Comparison of ENCODE assay signal across 13 cellular contexts in genomic region chr3:114408763-114409162, GRCh38.
DNase-seq lines count a peak whose midpoint lies in the region; ATAC-seq and TF ChIP-seq lines count a peak whose summit lies in the region.
"Had no signal": no experiment of that assay in that cellular context is flagged by ENCODE, and none has a peak within 500 bp of the region (broad histone marks: within the 10 kb centered on the region; RNA-seq: fewer than 3 reads in every experiment).

No MANE protein-coding gene starts in this region.

- H2AFZ ChIP-seq in SK-N-SH (ENCODE audit: low read depth) (no peak overlapping the region), hepatocyte (no peak overlapping the region)

- POLR2A ChIA-PET in SK-N-SH (lab: Yijun Ruan, JAX), result no interaction called here

- H3K4me2 ChIP-seq in SK-N-SH (no peak overlapping the region), hepatocyte (peak overlapping the region; percentile 14), skeletal muscle satellite cell (ENCODE audit: low read length) (peak overlapping the region; percentile 43)
- H3K4me2 ChIP-seq: A549 had no signal

- no peaks in the 10 kb centered on the region for H4K20me1 ChIP-seq in SK-N-SH (ENCODE audit: insufficient read depth)
- H4K20me1 ChIP-seq in hepatocyte (ENCODE audit: insufficient read depth, poor library complexity, severe bottlenecking), result peaks cover 3% of the 10 kb centered on the region

- ATAC-seq in GM19328 (IDR thresholded peaks at IDR 0.05; ENCODE audit: unreplicated experiment), result no peak
- ATAC-seq: A549, Panc1 had no signal

- H3K4me1 ChIP-seq in SK-N-SH (ENCODE audit: control insufficient read depth in 1 of 2, insufficient read depth in 2 of 2, low read depth in 1 of 2, low read length in 1 of 2), result peaks cover 23 to 33% of the 10 kb centered on the region in 2 experiments; a peak in 3 of 4 replicates
- H3K4me1 ChIP-seq in hepatocyte (ENCODE audit: insufficient read depth), result peaks cover 5% of the 10 kb centered on the region
- H3K4me1 ChIP-seq in skeletal muscle satellite cell (ENCODE audit: control insufficient read depth, insufficient read depth, low read length), result peaks cover 61% of the 10 kb centered on the region
- peaks cover 0 to 27% of the 10 kb centered on the region in 2 donors for H3K4me1 ChIP-seq in ascending aorta

- H3K27me3 ChIP-seq in SK-N-SH (ENCODE audit: insufficient read depth) (no peaks in the 10 kb centered on the region), hepatocyte (no peaks in the 10 kb centered on the region), skeletal muscle satellite cell (ENCODE audit: control insufficient read depth, insufficient read depth, low read length) (no peaks in the 10 kb centered on the region), ascending aorta (no peaks in the 10 kb centered on the region)

- no peak for TF ChIP-seq CTCF in SK-N-SH (IDR thresholded peaks at IDR 0.05)
- no peak for TF ChIP-seq CTCF in hepatocyte (IDR thresholded peaks at IDR 0.05; ENCODE audit: poor library complexity)
- no peak for TF ChIP-seq CTCF in ascending aorta (IDR thresholded peaks at IDR 0.05)

- H3K9me2 ChIP-seq in SK-N-SH, result no peaks in the 10 kb centered on the region
- H3K9me2 ChIP-seq in hepatocyte (replicated peaks; ENCODE audit: insufficient read depth), result no peaks in the 10 kb centered on the region

- CTCF ChIA-PET in SK-N-SH (lab: Yijun Ruan, JAX), result interaction anchor here (1.0 to 4.5 kb wide), 6 partner anchors 8 to 46 kb away, joined by 3 to 43 read pairs (median 6); no protein-coding TSS in a partner anchor

- H3K9me3 ChIP-seq in SK-N-SH (no peaks in the 10 kb centered on the region), hepatocyte (ENCODE audit: low read depth) (no peaks in the 10 kb centered on the region), skeletal muscle satellite cell (replicated peaks; ENCODE audit: low read length) (no peaks in the 10 kb centered on the region), ascending aorta (no peaks in the 10 kb centered on the region)
- H3K9me3 ChIP-seq: A549 had no signal

- WGBS in SK-N-SH (ENCODE audit: low lambda C conversion rate), result 74% methylated on average over 8 of the region's 8 CpGs
- WGBS in hepatocyte (ENCODE audit: low lambda C conversion rate, missing lambda C conversion rate), result 67% methylated on average over 8 of the region's 8 CpGs

- TF ChIP-seq RAD21 in SK-N-SH (IDR thresholded peaks at IDR 0.05; ENCODE audit: low read length), result no peak; the same call in 1 of the 2 replicates

- no peaks in the 10 kb centered on the region for H3F3A ChIP-seq in SK-N-SH (replicated peaks; ENCODE audit: insufficient read depth)

- H3K9ac ChIP-seq in SK-N-SH, result no peak overlapping the region
- H3K9ac ChIP-seq in skeletal muscle satellite cell (ENCODE audit: low read depth, low read length), result no peak overlapping the region

- no peaks in the 10 kb centered on the region for H3K79me2 ChIP-seq in SK-N-SH (ENCODE audit: insufficient read depth)
- no peaks in the 10 kb centered on the region for H3K79me2 ChIP-seq in hepatocyte

- intact Hi-C loops in ascending aorta (cut with DNase I), result no loop called here

- no peaks in the 10 kb centered on the region for H3K36me3 ChIP-seq in SK-N-SH (replicated peaks in 1 of 2; ENCODE audit: control insufficient read depth in 1 of 2, insufficient read depth in 2 of 2, low read length in 1 of 2)
- H3K36me3 ChIP-seq in hepatocyte (replicated peaks; ENCODE audit: insufficient read depth, low read depth), result no peaks in the 10 kb centered on the region
- H3K36me3 ChIP-seq in skeletal muscle satellite cell (ENCODE audit: insufficient read depth, low read length), result no peaks in the 10 kb centered on the region
- no peaks in the 10 kb centered on the region for H3K36me3 ChIP-seq in ascending aorta

- peak; percentile 33 for DNase-seq in NCI-H2029 (lab: John Stamatoyannopoulos, UW)
- DNase-seq in NCI-H2029 treated with DMSO at 0.1 percent for 48 hours (lab: John Stamatoyannopoulos, UW), result no peak
- DNase-seq in SK-N-SH, result peak; percentile 38
- DNase-seq in hepatocyte (ENCODE audit: low spot score), result no peak
- DNase-seq in ascending aorta (ENCODE audit: low spot score in 2 of 2), result no peak
- DNase-seq in midbrain (lab: John Stamatoyannopoulos, UW), result no peak
- DNase-seq: amniotic stem cell, DMS53, NCI-H1694 had no signal

- H3K27ac ChIP-seq in SK-N-SH (ENCODE audit: low read depth in 2 of 2, low read length in 1 of 2), result peak overlapping the region in 1 of 2 experiments; percentile 76; a peak in 2 of 4 replicates
- no peak overlapping the region for H3K27ac ChIP-seq in hepatocyte
- H3K27ac ChIP-seq in ascending aorta, result no peak overlapping the region
- H3K27ac ChIP-seq: A549 had no signal

- H3K4me3 ChIP-seq in SK-N-SH (ENCODE audit: low read depth in 2 of 2, low read length in 1 of 2) (no peak overlapping the region; a peak in 1 of 4 replicates), hepatocyte (no peak overlapping the region), skeletal muscle satellite cell (ENCODE audit: low read length) (no peak overlapping the region), ascending aorta (no peak overlapping the region)
- H3K4me3 ChIP-seq: A549 had no signal

- no peak for TF ChIP-seq EP300 in SK-N-SH (IDR thresholded peaks at IDR 0.05; ENCODE audit: borderline replicate concordance in 1 of 2, low read depth in 1 of 2, low read length in 1 of 2)

TF ChIP-seq in SK-N-SH, 30 proteins besides CTCF, POLR2A, EP300 and RAD21:
- no peak for TF ChIP-seq USF1 (IDR thresholded peaks at IDR 0.05; ENCODE audit: borderline replicate concordance, low read depth)
- TF ChIP-seq RCOR1 (IDR thresholded peaks at IDR 0.05; ENCODE audit: low read length), result peak; percentile 67
- peak; percentile 71 for TF ChIP-seq GATA2 (CRISPR knock-in tag; IDR thresholded peaks at IDR 0.05)
- 0 out of 2 replicates have a peak, but pooled peaks have one; percentile 68 for TF ChIP-seq FOXJ3 (CRISPR knock-in tag; IDR thresholded peaks at IDR 0.05)
- no peak for TF ChIP-seq YY1 (IDR thresholded peaks at IDR 0.05; ENCODE audit: low read depth)
- no peak for TF ChIP-seq USF2 (IDR thresholded peaks at IDR 0.05; ENCODE audit: borderline replicate concordance, low read depth, low read length)
TF ChIP-seq in SK-N-SH: peak in this region for 3.

Comparison
In these comparisons a context has a peak if more than half of its experiments do, and no peak if none do; other contexts are left out.
1. DNase-seq: peak in NCI-H2029 (single experiment) and SK-N-SH (single experiment); none in NCI-H2029 treated with DMSO at 0.1 percent for 48 hours (single experiment), hepatocyte (single experiment), ascending aorta (0 of 2) and midbrain (single experiment).